Comparison of ENCODE assay signal across 23 cellular contexts in the genomic region with DNA sequence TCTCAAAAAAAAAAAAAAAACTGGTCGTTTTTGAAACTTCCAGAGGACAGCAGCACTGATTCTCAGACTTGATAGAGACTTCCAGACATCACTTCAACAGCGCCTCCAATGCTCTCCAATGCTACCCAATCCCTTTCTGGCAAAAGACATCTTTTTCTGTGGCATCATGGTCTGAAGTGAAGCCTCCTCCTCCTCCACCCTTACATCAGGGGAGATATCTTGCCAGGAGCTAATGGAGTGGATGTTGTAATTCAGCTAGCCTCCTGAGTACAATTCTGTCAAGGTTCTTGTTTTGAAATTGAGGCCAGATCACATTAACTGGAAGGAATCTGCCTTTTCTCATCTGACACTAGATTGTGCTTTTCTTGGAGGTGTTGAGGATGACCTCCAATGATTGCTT. TPM values are rescaled to one million over a fixed set of nuclear protein-coding genes. Genes with fewer than 3 reads are reported as not detected.
"Had no signal": no experiment of that assay in that cellular context is flagged by ENCODE, and none has a peak within 500 bp of the region (broad histone marks: within the 10 kb centered on the region; RNA-seq: fewer than 3 reads in every experiment).

No MANE protein-coding gene starts in this region.

- H3K27ac ChIP-seq: cardiac muscle cell, epithelial cell of prostate, left lung, SK-N-MC had no signal

- H3K4me3 Mint-ChIP-seq: activated T-cell treated with anti-CD3 and anti-CD28 coated beads, Interleukin-2, amount 50 U/mL, for 72 hours; nephron; WTC11 had no signal

- ATAC-seq: activated naive CD4-positive, alpha-beta T cell treated with anti-CD3 and anti-CD28 coated beads, Interleukin-2, amount 50 U/mL, for 72 hours; activated T-cell treated with anti-CD3 and anti-CD28 coated beads, Interleukin-2, amount 50 U/mL, for 72 hours; left lung; stimulated activated naive CD8-positive, alpha-beta T cell treated with anti-CD3 and anti-CD28 coated beads, Interleukin-15, Interleukin-2, amounts not matched to agents 100 U/mL and 50 U/mL, for 24 hours; WTC11 had no signal

- H3K27ac Mint-ChIP-seq: activated T-cell treated with anti-CD3 and anti-CD28 coated beads, Interleukin-2, amount 50 U/mL, for 72 hours; nephron; WTC11 had no signal

- H3K9me3 Mint-ChIP-seq: nephron had no signal

- H3K9me3 ChIP-seq: left lung had no signal

- H3K4me3 ChIP-seq: cardiac muscle cell, left lung, SK-N-MC, tibial nerve had no signal

- H3K36me3 ChIP-seq: cardiac muscle cell, left lung, tibial nerve had no signal

- H3K27me3 ChIP-seq: cardiac muscle cell, left lung, tibial nerve had no signal

- DNase-seq: activated CD4-positive, alpha-beta T cell treated with anti-CD3 and anti-CD28 coated beads for 48 hours; activated gamma-delta T cell; activated T-cell treated with anti-CD3 and anti-CD28 coated beads, Interleukin-2, amount 50 U/mL, for 72 hours; amygdala; glutamatergic neuron; hippocampal formation; midbrain; retina; stimulated activated CD4-positive, alpha-beta T cell treated with anti-CD3 and anti-CD28 coated beads, Interleukin-12 subunit alpha, Interleukin-12 subunit beta, amount 100 ng/mL, for 4 hours; stimulated activated CD4-positive, alpha-beta T cell treated with anti-CD3 and anti-CD28 coated beads, Interleukin-2, amount 100 ng/mL, for 24 hours; stimulated activated naive CD8-positive, alpha-beta T cell treated with anti-CD3 and anti-CD28 coated beads, Interleukin-15, Interleukin-2, amounts not matched to agents 100 U/mL and 50 U/mL, for 24 hours had no signal

RNA-seq across cellular contexts. Expression of gene FXYD7, which starts 35.6 kb away (rescaled TPM):
- total RNA-seq: chondrocyte, dermis microvascular lymphatic vessel endothelial cell, left lung, lung microvascular endothelial cell had no signal

RNA-seq across cellular contexts. Expression of gene FXYD1, which starts 40.1 kb away (rescaled TPM):
- total RNA-seq: dermis microvascular lymphatic vessel endothelial cell, lung microvascular endothelial cell had no signal

RNA-seq across cellular contexts. Expression of gene LGI4, which starts 43.8 kb away (rescaled TPM):
- total RNA-seq: dermis microvascular lymphatic vessel endothelial cell, lung microvascular endothelial cell had no signal

RNA-seq across cellular contexts. Expression of gene FAM187B, which starts 49.8 kb away (rescaled TPM):
- total RNA-seq: activated naive CD4-positive, alpha-beta T cell treated with anti-CD3 and anti-CD28 coated beads, Interleukin-2, amount 50 U/mL, for 72 hours; activated T-cell treated with anti-CD3 and anti-CD28 coated beads, Interleukin-2, amount 50 U/mL, for 72 hours; cardiac muscle cell; chondrocyte; dermis microvascular lymphatic vessel endothelial cell; lung microvascular endothelial cell; posterior vena cava; tibial nerve had no signal
